In the genomic region with DNA sequence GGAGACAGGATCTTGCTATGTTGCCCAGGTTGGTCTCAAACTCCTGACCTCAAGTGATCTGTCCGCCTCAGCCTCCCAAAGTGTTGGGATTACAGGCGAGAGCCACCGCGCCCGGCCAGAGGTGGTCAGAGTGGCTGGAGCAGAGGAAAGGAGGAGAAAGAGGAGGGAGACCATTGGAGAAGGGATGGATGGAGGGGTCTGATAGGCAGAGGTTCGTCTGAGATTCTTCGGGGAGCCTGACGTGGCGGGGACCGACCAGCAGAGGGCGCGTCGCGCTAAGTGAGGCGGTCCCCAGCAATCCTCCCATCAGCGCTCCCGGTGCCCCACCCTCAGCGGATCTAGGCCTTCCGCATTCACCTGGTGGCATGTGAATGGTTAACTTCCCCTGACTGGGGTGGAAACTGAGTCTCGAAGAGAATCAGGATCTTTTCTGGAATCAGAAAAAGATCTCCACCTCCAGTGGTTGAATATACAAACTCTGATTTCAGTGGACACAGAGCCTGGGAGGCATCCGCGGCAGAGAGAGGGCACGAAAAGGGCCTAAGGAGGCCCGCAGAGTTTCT, we compare ENCODE assay signal across 1 cellular context.
TF ChIP-seq lines count a peak whose summit lies in the region.

No MANE protein-coding gene starts in this region.

TF ChIP-seq in K562, 482 proteins besides CTCF, POLR2A, EP300 and RAD21 (continues in another document):
- TF ChIP-seq L3MBTL2 (IDR thresholded peaks at IDR 0.05): peak; percentile 31; the same call in 1 of the 2 replicates
- TF ChIP-seq, protein P1, sequence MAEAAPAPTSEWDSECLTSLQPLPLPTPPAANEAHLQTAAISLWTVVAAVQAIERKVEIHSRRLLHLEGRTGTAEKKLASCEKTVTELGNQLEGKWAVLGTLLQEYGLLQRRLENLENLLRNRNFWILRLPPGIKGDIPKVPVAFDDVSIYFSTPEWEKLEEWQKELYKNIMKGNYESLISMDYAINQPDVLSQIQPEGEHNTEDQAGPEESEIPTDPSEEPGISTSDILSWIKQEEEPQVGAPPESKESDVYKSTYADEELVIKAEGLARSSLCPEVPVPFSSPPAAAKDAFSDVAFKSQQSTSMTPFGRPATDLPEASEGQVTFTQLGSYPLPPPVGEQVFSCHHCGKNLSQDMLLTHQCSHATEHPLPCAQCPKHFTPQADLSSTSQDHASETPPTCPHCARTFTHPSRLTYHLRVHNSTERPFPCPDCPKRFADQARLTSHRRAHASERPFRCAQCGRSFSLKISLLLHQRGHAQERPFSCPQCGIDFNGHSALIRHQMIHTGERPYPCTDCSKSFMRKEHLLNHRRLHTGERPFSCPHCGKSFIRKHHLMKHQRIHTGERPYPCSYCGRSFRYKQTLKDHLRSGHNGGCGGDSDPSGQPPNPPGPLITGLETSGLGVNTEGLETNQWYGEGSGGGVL (CRISPR knock-in tag; IDR thresholded peaks at IDR 0.05): no peak
- no peak for TF ChIP-seq SNRNP70 (optimal IDR thresholded peaks at IDR 0.05; ENCODE audit: low read depth, low read length)
- TF ChIP-seq JUND (IDR thresholded peaks at IDR 0.05; ENCODE audit: borderline replicate concordance, low read depth, low read length): peak; percentile 60; the same call in 1 of the 2 replicates
- no peak; the same call in 2 of the 3 replicates for TF ChIP-seq JUND (tag; IDR thresholded peaks at IDR 0.05; ENCODE audit: borderline replicate concordance, low read depth, low read length)
- TF ChIP-seq CTBP1 (IDR thresholded peaks at IDR 0.05; ENCODE audit: borderline replicate concordance): peak; percentile 84; the same call in 1 of the 2 replicates
- TF ChIP-seq BRD9 (IDR thresholded peaks at IDR 0.05; ENCODE audit: low read depth, partially characterized antibody): no peak
- TF ChIP-seq RBM39 (optimal IDR thresholded peaks at IDR 0.05; ENCODE audit: low read depth, low read length): peak; percentile 75
- peak; percentile 36; the same call in 1 of the 2 replicates for TF ChIP-seq CXXC5 (CRISPR knock-in tag; IDR thresholded peaks at IDR 0.05)
- TF ChIP-seq ZEB2 (IDR thresholded peaks at IDR 0.05): 0 out of 2 replicates have a peak, but pooled peaks have one; percentile 22
- TF ChIP-seq RCOR1 (IDR thresholded peaks at IDR 0.05; ENCODE audit: borderline replicate concordance in 1 of 2, low read depth in 2 of 2, low read length in 2 of 2): peak in 1 of 2 experiments; percentile 73; a peak in 1 of 4 replicates
- TF ChIP-seq IRF2 (CRISPR knock-in tag; IDR thresholded peaks at IDR 0.05): no peak
- TF ChIP-seq MAZ (CRISPR knock-in tag; conservative IDR thresholded peaks at IDR 0.05 in 1 of 2, IDR thresholded peaks at IDR 0.05 in 1 of 2): peak; percentile 71 to 96
- no peak for TF ChIP-seq ZFP1 (CRISPR knock-in tag; IDR thresholded peaks at IDR 0.05)
- 0 out of 2 replicates have a peak, but pooled peaks have one; percentile 22 for TF ChIP-seq HCFC1 (IDR thresholded peaks at IDR 0.05; ENCODE audit: low read depth, low read length)
- TF ChIP-seq U2AF1 (optimal IDR thresholded peaks at IDR 0.05; ENCODE audit: low read depth, low read length): no peak
- TF ChIP-seq, protein P2, sequence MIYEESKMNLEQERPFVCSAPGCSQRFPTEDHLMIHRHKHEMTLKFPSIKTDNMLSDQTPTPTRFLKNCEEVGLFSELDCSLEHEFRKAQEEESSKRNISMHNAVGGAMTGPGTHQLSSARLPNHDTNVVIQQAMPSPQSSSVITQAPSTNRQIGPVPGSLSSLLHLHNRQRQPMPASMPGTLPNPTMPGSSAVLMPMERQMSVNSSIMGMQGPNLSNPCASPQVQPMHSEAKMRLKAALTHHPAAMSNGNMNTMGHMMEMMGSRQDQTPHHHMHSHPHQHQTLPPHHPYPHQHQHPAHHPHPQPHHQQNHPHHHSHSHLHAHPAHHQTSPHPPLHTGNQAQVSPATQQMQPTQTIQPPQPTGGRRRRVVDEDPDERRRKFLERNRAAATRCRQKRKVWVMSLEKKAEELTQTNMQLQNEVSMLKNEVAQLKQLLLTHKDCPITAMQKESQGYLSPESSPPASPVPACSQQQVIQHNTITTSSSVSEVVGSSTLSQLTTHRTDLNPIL (CRISPR knock-in tag; IDR thresholded peaks at IDR 0.05): no peak
- TF ChIP-seq, protein P3, sequence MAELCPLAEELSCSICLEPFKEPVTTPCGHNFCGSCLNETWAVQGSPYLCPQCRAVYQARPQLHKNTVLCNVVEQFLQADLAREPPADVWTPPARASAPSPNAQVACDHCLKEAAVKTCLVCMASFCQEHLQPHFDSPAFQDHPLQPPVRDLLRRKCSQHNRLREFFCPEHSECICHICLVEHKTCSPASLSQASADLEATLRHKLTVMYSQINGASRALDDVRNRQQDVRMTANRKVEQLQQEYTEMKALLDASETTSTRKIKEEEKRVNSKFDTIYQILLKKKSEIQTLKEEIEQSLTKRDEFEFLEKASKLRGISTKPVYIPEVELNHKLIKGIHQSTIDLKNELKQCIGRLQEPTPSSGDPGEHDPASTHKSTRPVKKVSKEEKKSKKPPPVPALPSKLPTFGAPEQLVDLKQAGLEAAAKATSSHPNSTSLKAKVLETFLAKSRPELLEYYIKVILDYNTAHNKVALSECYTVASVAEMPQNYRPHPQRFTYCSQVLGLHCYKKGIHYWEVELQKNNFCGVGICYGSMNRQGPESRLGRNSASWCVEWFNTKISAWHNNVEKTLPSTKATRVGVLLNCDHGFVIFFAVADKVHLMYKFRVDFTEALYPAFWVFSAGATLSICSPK (IDR thresholded peaks at IDR 0.05; ENCODE audit: borderline replicate concordance): no peak
- TF ChIP-seq, protein P4, sequence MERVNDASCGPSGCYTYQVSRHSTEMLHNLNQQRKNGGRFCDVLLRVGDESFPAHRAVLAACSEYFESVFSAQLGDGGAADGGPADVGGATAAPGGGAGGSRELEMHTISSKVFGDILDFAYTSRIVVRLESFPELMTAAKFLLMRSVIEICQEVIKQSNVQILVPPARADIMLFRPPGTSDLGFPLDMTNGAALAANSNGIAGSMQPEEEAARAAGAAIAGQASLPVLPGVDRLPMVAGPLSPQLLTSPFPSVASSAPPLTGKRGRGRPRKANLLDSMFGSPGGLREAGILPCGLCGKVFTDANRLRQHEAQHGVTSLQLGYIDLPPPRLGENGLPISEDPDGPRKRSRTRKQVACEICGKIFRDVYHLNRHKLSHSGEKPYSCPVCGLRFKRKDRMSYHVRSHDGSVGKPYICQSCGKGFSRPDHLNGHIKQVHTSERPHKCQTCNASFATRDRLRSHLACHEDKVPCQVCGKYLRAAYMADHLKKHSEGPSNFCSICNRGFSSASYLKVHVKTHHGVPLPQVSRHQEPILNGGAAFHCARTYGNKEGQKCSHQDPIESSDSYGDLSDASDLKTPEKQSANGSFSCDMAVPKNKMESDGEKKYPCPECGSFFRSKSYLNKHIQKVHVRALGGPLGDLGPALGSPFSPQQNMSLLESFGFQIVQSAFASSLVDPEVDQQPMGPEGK (CRISPR knock-in tag; IDR thresholded peaks at IDR 0.05; ENCODE audit: borderline replicate concordance): no peak
- TF ChIP-seq, protein P5, sequence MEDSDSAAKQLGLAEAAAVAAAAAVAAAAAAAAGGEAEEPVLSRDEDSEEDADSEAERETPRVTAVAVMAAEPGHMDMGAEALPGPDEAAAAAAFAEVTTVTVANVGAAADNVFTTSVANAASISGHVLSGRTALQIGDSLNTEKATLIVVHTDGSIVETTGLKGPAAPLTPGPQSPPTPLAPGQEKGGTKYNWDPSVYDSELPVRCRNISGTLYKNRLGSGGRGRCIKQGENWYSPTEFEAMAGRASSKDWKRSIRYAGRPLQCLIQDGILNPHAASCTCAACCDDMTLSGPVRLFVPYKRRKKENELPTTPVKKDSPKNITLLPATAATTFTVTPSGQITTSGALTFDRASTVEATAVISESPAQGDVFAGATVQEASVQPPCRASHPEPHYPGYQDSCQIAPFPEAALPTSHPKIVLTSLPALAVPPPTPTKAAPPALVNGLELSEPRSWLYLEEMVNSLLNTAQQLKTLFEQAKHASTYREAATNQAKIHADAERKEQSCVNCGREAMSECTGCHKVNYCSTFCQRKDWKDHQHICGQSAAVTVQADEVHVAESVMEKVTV (CRISPR knock-in tag; IDR thresholded peaks at IDR 0.05): peak; percentile 61
- no peak for TF ChIP-seq ZNF134 (CRISPR knock-in tag; conservative IDR thresholded peaks at IDR 0.05)
- TF ChIP-seq ELF1 (tag; IDR thresholded peaks at IDR 0.05): peak; percentile 81
- no peak for TF ChIP-seq ZNF165 (CRISPR knock-in tag; IDR thresholded peaks at IDR 0.05; ENCODE audit: borderline replicate concordance)
- TF ChIP-seq, protein P6, sequence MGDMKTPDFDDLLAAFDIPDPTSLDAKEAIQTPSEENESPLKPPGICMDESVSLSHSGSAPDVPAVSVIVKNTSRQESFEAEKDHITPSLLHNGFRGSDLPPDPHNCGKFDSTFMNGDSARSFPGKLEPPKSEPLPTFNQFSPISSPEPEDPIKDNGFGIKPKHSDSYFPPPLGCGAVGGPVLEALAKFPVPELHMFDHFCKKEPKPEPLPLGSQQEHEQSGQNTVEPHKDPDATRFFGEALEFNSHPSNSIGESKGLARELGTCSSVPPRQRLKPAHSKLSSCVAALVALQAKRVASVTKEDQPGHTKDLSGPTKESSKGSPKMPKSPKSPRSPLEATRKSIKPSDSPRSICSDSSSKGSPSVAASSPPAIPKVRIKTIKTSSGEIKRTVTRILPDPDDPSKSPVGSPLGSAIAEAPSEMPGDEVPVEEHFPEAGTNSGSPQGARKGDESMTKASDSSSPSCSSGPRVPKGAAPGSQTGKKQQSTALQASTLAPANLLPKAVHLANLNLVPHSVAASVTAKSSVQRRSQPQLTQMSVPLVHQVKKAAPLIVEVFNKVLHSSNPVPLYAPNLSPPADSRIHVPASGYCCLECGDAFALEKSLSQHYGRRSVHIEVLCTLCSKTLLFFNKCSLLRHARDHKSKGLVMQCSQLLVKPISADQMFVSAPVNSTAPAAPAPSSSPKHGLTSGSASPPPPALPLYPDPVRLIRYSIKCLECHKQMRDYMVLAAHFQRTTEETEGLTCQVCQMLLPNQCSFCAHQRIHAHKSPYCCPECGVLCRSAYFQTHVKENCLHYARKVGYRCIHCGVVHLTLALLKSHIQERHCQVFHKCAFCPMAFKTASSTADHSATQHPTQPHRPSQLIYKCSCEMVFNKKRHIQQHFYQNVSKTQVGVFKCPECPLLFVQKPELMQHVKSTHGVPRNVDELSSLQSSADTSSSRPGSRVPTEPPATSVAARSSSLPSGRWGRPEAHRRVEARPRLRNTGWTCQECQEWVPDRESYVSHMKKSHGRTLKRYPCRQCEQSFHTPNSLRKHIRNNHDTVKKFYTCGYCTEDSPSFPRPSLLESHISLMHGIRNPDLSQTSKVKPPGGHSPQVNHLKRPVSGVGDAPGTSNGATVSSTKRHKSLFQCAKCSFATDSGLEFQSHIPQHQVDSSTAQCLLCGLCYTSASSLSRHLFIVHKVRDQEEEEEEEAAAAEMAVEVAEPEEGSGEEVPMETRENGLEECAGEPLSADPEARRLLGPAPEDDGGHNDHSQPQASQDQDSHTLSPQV (IDR thresholded peaks at IDR 0.05): no peak
- TF ChIP-seq, protein P7, sequence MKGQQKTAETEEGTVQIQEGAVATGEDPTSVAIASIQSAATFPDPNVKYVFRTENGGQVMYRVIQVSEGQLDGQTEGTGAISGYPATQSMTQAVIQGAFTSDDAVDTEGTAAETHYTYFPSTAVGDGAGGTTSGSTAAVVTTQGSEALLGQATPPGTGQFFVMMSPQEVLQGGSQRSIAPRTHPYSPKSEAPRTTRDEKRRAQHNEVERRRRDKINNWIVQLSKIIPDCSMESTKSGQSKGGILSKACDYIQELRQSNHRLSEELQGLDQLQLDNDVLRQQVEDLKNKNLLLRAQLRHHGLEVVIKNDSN (CRISPR knock-in tag; IDR thresholded peaks at IDR 0.05): 0 out of 2 replicates have a peak, but pooled peaks have one; percentile 8
- TF ChIP-seq SMC3 (conservative IDR thresholded peaks at IDR 0.05; ENCODE audit: insufficient read depth, low read depth, low read length): peak; percentile 85
- TF ChIP-seq, protein P8, sequence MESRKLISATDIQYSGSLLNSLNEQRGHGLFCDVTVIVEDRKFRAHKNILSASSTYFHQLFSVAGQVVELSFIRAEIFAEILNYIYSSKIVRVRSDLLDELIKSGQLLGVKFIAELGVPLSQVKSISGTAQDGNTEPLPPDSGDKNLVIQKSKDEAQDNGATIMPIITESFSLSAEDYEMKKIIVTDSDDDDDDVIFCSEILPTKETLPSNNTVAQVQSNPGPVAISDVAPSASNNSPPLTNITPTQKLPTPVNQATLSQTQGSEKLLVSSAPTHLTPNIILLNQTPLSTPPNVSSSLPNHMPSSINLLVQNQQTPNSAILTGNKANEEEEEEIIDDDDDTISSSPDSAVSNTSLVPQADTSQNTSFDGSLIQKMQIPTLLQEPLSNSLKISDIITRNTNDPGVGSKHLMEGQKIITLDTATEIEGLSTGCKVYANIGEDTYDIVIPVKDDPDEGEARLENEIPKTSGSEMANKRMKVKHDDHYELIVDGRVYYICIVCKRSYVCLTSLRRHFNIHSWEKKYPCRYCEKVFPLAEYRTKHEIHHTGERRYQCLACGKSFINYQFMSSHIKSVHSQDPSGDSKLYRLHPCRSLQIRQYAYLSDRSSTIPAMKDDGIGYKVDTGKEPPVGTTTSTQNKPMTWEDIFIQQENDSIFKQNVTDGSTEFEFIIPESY (CRISPR knock-in tag; IDR thresholded peaks at IDR 0.05): peak; percentile 53; the same call in 1 of the 2 replicates
- no peak for TF ChIP-seq TAF9B (IDR thresholded peaks at IDR 0.05; ENCODE audit: partially characterized antibody)
- TF ChIP-seq HMGN3 (IDR thresholded peaks at IDR 0.05; ENCODE audit: borderline replicate concordance, extremely low read depth, insufficient read length, low read depth, low read length): no peak
- TF ChIP-seq U2AF2 (optimal IDR thresholded peaks at IDR 0.05; ENCODE audit: low read depth, low read length): no peak
- peak; percentile 60; the same call in 1 of the 2 replicates for TF ChIP-seq CREM (IDR thresholded peaks at IDR 0.05; ENCODE audit: low read depth)
- TF ChIP-seq, protein P9, sequence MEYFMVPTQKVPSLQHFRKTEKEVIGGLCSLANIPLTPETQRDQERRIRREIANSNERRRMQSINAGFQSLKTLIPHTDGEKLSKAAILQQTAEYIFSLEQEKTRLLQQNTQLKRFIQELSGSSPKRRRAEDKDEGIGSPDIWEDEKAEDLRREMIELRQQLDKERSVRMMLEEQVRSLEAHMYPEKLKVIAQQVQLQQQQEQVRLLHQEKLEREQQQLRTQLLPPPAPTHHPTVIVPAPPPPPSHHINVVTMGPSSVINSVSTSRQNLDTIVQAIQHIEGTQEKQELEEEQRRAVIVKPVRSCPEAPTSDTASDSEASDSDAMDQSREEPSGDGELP (CRISPR knock-in tag; IDR thresholded peaks at IDR 0.05; ENCODE audit: borderline replicate concordance): peak; percentile 36; the same call in 1 of the 2 replicates
- TF ChIP-seq ZFX (CRISPR knock-in tag; IDR thresholded peaks at IDR 0.05): peak; percentile 64
- no peak for TF ChIP-seq ZNF146 (CRISPR knock-in tag; IDR thresholded peaks at IDR 0.05; ENCODE audit: unreplicated experiment)
- TF ChIP-seq MAFK (IDR thresholded peaks at IDR 0.05; ENCODE audit: low read length): no peak
- peak in 1 of 2 experiments; percentile 50; a peak in 1 of 4 replicates for TF ChIP-seq ARNT (IDR thresholded peaks at IDR 0.05)
- TF ChIP-seq, protein P10, sequence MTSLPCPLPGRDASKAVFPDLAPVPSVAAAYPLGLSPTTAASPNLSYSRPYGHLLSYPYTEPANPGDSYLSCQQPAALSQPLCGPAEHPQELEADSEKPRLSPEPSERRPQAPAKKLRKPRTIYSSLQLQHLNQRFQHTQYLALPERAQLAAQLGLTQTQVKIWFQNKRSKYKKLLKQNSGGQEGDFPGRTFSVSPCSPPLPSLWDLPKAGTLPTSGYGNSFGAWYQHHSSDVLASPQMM (CRISPR knock-in tag; IDR thresholded peaks at IDR 0.05): no peak
- TF ChIP-seq HDAC1 (IDR thresholded peaks at IDR 0.05): peak in 1 of 2 experiments; percentile 54; a peak in 1 of 4 replicates
- no peak for TF ChIP-seq MYC (IDR thresholded peaks at IDR 0.05; ENCODE audit: low read depth, low read length)
- TF ChIP-seq MYC (CRISPR knock-in tag; IDR thresholded peaks at IDR 0.05; ENCODE audit: borderline replicate concordance, low read depth): no peak
- no peak for TF ChIP-seq SAP30 (IDR thresholded peaks at IDR 0.05; ENCODE audit: borderline replicate concordance, insufficient read depth, low read depth, low read length, poor library complexity, severe bottlenecking)
